20 cellular contexts compared by ENCODE assay signal in the genomic region with DNA sequence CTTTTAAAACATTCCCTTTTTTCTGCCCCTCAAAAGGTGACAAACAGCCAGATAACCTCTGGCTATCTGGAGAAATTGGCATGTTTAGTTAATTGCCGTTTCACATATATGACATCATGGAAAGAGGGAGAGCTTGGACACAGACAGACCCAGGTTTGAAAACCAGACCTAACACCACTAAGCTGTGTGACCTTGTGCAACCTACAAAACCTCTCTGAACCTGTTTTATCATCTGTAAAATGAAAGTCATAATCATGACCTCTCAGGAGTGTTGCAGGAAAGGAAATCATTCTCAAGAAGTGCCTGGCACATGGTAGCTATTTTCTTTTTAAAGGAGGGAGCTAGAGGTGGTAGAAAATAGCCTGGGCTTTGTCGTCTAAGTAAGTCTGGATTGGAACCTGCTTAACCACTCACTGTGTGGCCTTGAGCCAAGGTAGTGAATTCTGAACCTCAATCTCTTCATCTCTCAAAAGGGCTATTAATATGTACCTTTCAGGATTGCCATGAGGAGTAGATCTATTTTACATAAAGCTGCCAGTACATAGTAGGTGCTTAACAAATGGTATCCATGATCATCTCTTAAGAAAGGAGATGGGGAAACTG.
"Had no signal": no experiment of that assay in that cellular context is flagged by ENCODE, and none has a peak within 500 bp of the region (broad histone marks: within the 10 kb centered on the region; RNA-seq: fewer than 3 reads in every experiment).

No MANE protein-coding gene starts in this region.

- DNase-seq: activated CD4-positive, alpha-beta T cell treated with anti-CD3 and anti-CD28 coated beads for 36 hours; activated CD4-positive, alpha-beta T cell treated with anti-CD3 and anti-CD28 coated beads, Interleukin-2, amount 50 U/mL, for 48 hours; activated naive CD4-positive, alpha-beta T cell treated with Interleukin-2 at 50 U/mL for 16 hours; activated naive CD8-positive, alpha-beta T cell treated with anti-CD3 and anti-CD28 coated beads, Interleukin-2, amount 10 ng/mL, durations not matched to agents 7 days and 5 days; activated T-cell treated with anti-CD3 and anti-CD28 coated beads, Interleukin-2, amount 50 U/mL, for 48 hours; amniotic stem cell; effector memory CD4-positive, alpha-beta T cell; glutamatergic neuron; immature natural killer cell; left ventricle myocardium inferior; ovary; psoas muscle; stimulated activated CD4-positive, alpha-beta T cell treated with anti-CD3 and anti-CD28 coated beads, Interleukin-12 subunit alpha, Interleukin-12 subunit beta, amount 100 ng/mL, for 4 hours; transverse colon; uterus had no signal

- H3K27me3 ChIP-seq: hepatocyte, neutrophil, ovary, right atrium auricular region, transverse colon, uterus had no signal

- ATAC-seq: activated CD4-positive, alpha-beta T cell treated with anti-CD3 and anti-CD28 coated beads for 36 hours; psoas muscle; WTC11 had no signal

- H3K36me3 ChIP-seq: breast epithelium, left ventricle myocardium inferior, neutrophil, ovary, right atrium auricular region, transverse colon, uterus had no signal

- H3K27ac ChIP-seq: breast epithelium, hepatocyte, left ventricle myocardium inferior, neutrophil, ovary, psoas muscle, right atrium auricular region, transverse colon, uterus had no signal

- H3K9me3 ChIP-seq: breast epithelium, left ventricle myocardium inferior, neutrophil, ovary, psoas muscle, right atrium auricular region, transverse colon, uterus had no signal

- H3K4me3 ChIP-seq: breast epithelium, hepatocyte, left ventricle myocardium inferior, ovary, psoas muscle, right atrium auricular region, transverse colon, uterus had no signal

- H3K4me1 ChIP-seq: uterus had no signal
